10 cellular contexts compared by ENCODE assay signal in genomic region chr5:132100672-132101261, GRCh38. TPM values are rescaled to one million over a fixed set of nuclear protein-coding genes. Genes with fewer than 3 reads are reported as not detected.
DNase-seq lines count a peak whose midpoint lies in the region; ATAC-seq and TF ChIP-seq lines count a peak whose summit lies in the region.
"Had no signal": no experiment of that assay in that cellular context is flagged by ENCODE, and none has a peak within 500 bp of the region (broad histone marks: within the 10 kb centered on the region; RNA-seq: fewer than 3 reads in every experiment).

No MANE protein-coding gene starts in this region.

- BruUV-seq in OCI-LY7 (replicated peaks; lab: Mats Ljungman, UMichigan) = no TSS peak

- H3K4me1 ChIP-seq in OCI-LY7 (ENCODE audit: insufficient read depth, low read length, poor library complexity, severe bottlenecking) (peaks cover 66% of the 10 kb centered on the region), neural progenitor cell (no peaks in the 10 kb centered on the region)

- H3K4me2 ChIP-seq in OCI-LY7 (ENCODE audit: low read length) (peak overlapping the region; percentile 27), neural progenitor cell (no peak overlapping the region)

- POLR2A ChIA-PET in OCI-LY7 (lab: Charles Lee) = no interaction called here
- POLR2A ChIA-PET in naive thymus-derived CD8-positive, alpha-beta T cell (lab: Charles Lee) = no interaction called here

- H3K9me3 ChIP-seq in OCI-LY7 (ENCODE audit: low read length) (no peaks in the 10 kb centered on the region), neural progenitor cell (ENCODE audit: low read depth) (no peaks in the 10 kb centered on the region)

- peak overlapping the region in 9 of 10 donors; percentile 5 to 77 (median 58) for H3K4me3 Mint-ChIP-seq in naive thymus-derived CD8-positive, alpha-beta T cell
- H3K4me3 Mint-ChIP-seq in neural progenitor cell = no peak overlapping the region

- no peaks in the 10 kb centered on the region for H3K36me3 Mint-ChIP-seq in naive thymus-derived CD8-positive, alpha-beta T cell
- H3K36me3 Mint-ChIP-seq in neural progenitor cell = no peaks in the 10 kb centered on the region

- H3F3A ChIP-seq in neural progenitor cell (ENCODE audit: low read depth) = no peaks in the 10 kb centered on the region

- ATAC-seq in GM18907 (IDR thresholded peaks at IDR 0.05; ENCODE audit: unreplicated experiment) = peak; percentile 46
- peak; percentile 31 for ATAC-seq in HG02642 (IDR thresholded peaks at IDR 0.05; ENCODE audit: poor library complexity, unreplicated experiment)
- ATAC-seq in naive thymus-derived CD8-positive, alpha-beta T cell = peak in 1 of 2 donors; percentile 16

- H3K27ac Mint-ChIP-seq in naive thymus-derived CD8-positive, alpha-beta T cell = peak overlapping the region in 5 of 10 donors; percentile 0 to 68 (median 50)
- no peak overlapping the region for H3K27ac Mint-ChIP-seq in neural progenitor cell

- H4K20me1 ChIP-seq in OCI-LY7 (ENCODE audit: insufficient read depth, low read length) (no peaks in the 10 kb centered on the region), neural progenitor cell (ENCODE audit: low read depth) (no peaks in the 10 kb centered on the region)

- H3K36me3 ChIP-seq in OCI-LY7 (ENCODE audit: insufficient read depth, low read length) = no peaks in the 10 kb centered on the region
- no peaks in the 10 kb centered on the region for H3K36me3 ChIP-seq in neural progenitor cell

- no peak for TF ChIP-seq CTCF in OCI-LY7 (conservative IDR thresholded peaks at IDR 0.05; ENCODE audit: low read length)
- TF ChIP-seq CTCF in GM13976 (IDR thresholded peaks at IDR 0.05; ENCODE audit: borderline replicate concordance, control extremely low read depth, extremely low read depth, insufficient read depth, missing control alignments) = no peak
- TF ChIP-seq CTCF in neural progenitor cell (IDR thresholded peaks at IDR 0.05) = no peak

- no peak overlapping the region for H3K4me3 ChIP-seq in OCI-LY7 (ENCODE audit: low read depth, low read length, poor library complexity, severe bottlenecking)
- H3K4me3 ChIP-seq in neural progenitor cell = no peak overlapping the region

- CTCF ChIA-PET in OCI-LY7 (lab: Charles Lee; ENCODE audit: unreplicated experiment) = no interaction called here

- H3K9me2 ChIP-seq in OCI-LY7 (ENCODE audit: insufficient read depth, low read length) = no peaks in the 10 kb centered on the region

- H3K9me3 Mint-ChIP-seq in naive thymus-derived CD8-positive, alpha-beta T cell = no peaks in the 10 kb centered on the region
- H3K9me3 Mint-ChIP-seq in neural progenitor cell = no peaks in the 10 kb centered on the region

- peaks cover 19 to 78% (median 51%) of the 10 kb centered on the region in 4 donors for H3K4me1 Mint-ChIP-seq in naive thymus-derived CD8-positive, alpha-beta T cell
- no peaks in the 10 kb centered on the region for H3K4me1 Mint-ChIP-seq in neural progenitor cell

- H2AFZ ChIP-seq in OCI-LY7 (ENCODE audit: low read length) = peak overlapping the region; percentile 29; the same call in 1 of the 2 replicates
- no peak overlapping the region for H2AFZ ChIP-seq in neural progenitor cell (replicated peaks)

- no peak overlapping the region for H3K27ac ChIP-seq in OCI-LY7 (ENCODE audit: low read depth, low read length, poor library complexity, severe bottlenecking)
- no peak overlapping the region for H3K27ac ChIP-seq in neural progenitor cell

- DNase-seq in OCI-LY7 (ENCODE audit: low spot score) (peak; percentile 50), GM13976 (ENCODE audit: low spot score) (no peak), neural progenitor cell (ENCODE audit: low spot score) (no peak), NCI-H524 treated with DMSO at 0.1 percent for 48 hours (lab: John Stamatoyannopoulos, UW) (no peak), posterior vena cava (ENCODE audit: low spot score) (no peak)
- DNase-seq in naive thymus-derived CD8-positive, alpha-beta T cell = peak in 2 of 10 donors; percentile 23 to 28

- no peak overlapping the region for H3K9ac ChIP-seq in neural progenitor cell

- in situ Hi-C loops in GM13976 (cut with MboI; ENCODE audit: low sequenced_read_pairs, unreplicated experiment) = no loop called here

- H3K79me2 ChIP-seq in OCI-LY7 (ENCODE audit: insufficient read depth, low read depth, low read length) (no peaks in the 10 kb centered on the region), neural progenitor cell (ENCODE audit: low read depth) (no peaks in the 10 kb centered on the region)

- H3K27me3 Mint-ChIP-seq in naive thymus-derived CD8-positive, alpha-beta T cell = no peaks in the 10 kb centered on the region
- peaks cover 6% of the 10 kb centered on the region for H3K27me3 Mint-ChIP-seq in neural progenitor cell (ENCODE audit: insufficient read depth, low read depth)

- H3K27me3 ChIP-seq in neural progenitor cell = no peaks in the 10 kb centered on the region

- intact Hi-C loops in OCI-LY7 (cut with micrococcal nuclease; ENCODE audit: unreplicated experiment) (no loop called here), posterior vena cava (cut with DNase I) (no loop called here)

RNA-seq across cellular contexts. Expression of gene CSF2, which starts 27.2 kb away (rescaled TPM):
- not detected in 2 replicates for total RNA-seq in OCI-LY7 (2014; rRNA removed; shearing (Covaris generic))
- total RNA-seq in OCI-LY7 (2022) = not detected in 2 replicates
- total RNA-seq in naive thymus-derived CD8-positive, alpha-beta T cell = not detected
- polyA plus RNA-seq in naive thymus-derived CD8-positive, alpha-beta T cell = not detected
- total RNA-seq in neural progenitor cell (ENCODE audit: low replicate concordance) = not detected in 2 replicates
- total RNA-seq in posterior vena cava = not detected
- total RNA-seq: LHCN-M2 had no signal

RNA-seq across cellular contexts. Expression of gene IL3, which starts 40.3 kb away (rescaled TPM):
- not detected in 2 replicates for total RNA-seq in OCI-LY7 (2014; rRNA removed; shearing (Covaris generic))
- total RNA-seq in OCI-LY7 (2022) (not detected in 2 replicates), neural progenitor cell (ENCODE audit: low replicate concordance) (not detected in 2 replicates), posterior vena cava (not detected)
- total RNA-seq in naive thymus-derived CD8-positive, alpha-beta T cell = not detected
- not detected for polyA plus RNA-seq in naive thymus-derived CD8-positive, alpha-beta T cell
- total RNA-seq: LHCN-M2 had no signal
- polyA plus RNA-seq: keratinocyte had no signal
